1 cellular context compared by ENCODE assay signal in genomic region chr1:204506091-204506968, GRCh38.
A peak's percentile ranks its signal among the peaks of the same experiment; 100 is the strongest.
TF ChIP-seq lines count a peak whose summit lies in the region.

No MANE protein-coding gene starts in this region.

TF ChIP-seq in HEK293, 187 proteins besides CTCF, POLR2A, EP300 and RAD21 (continued from another document):
- TF ChIP-seq REST (tag by site-specific recombination; IDR thresholded peaks at IDR 0.05) (peak; percentile 57), ZNF138 (tag by site-specific recombination; IDR thresholded peaks at IDR 0.05; ENCODE audit: borderline replicate concordance) (no peak), ZNF585B (tag by site-specific recombination; IDR thresholded peaks at IDR 0.05) (no peak), ZNF510 (tag by site-specific recombination; IDR thresholded peaks at IDR 0.05; ENCODE audit: insufficient replicate concordance) (no peak), GLIS2 (tag by site-specific recombination; IDR thresholded peaks at IDR 0.05) (no peak), ZNF670 (tag by site-specific recombination; IDR thresholded peaks at IDR 0.05; ENCODE audit: low read depth) (no peak), ZNF157 (tag by site-specific recombination; IDR thresholded peaks at IDR 0.05) (no peak), ZNF768 (tag by site-specific recombination; IDR thresholded peaks at IDR 0.05) (no peak), REPIN1 (tag by site-specific recombination; IDR thresholded peaks at IDR 0.05; ENCODE audit: low read depth) (no peak), ZNF48 (tag by site-specific recombination; IDR thresholded peaks at IDR 0.05) (no peak), ZNF658 (tag by site-specific recombination; IDR thresholded peaks at IDR 0.05) (no peak), ZNF704 (tag by site-specific recombination; IDR thresholded peaks at IDR 0.05) (no peak), OSR2 (tag by site-specific recombination; IDR thresholded peaks at IDR 0.05) (peak; percentile 56), ZNF24 (tag by site-specific recombination; IDR thresholded peaks at IDR 0.05) (peak; percentile 81), ZNF426 (tag by site-specific recombination; IDR thresholded peaks at IDR 0.05) (no peak), ZNF23 (tag by site-specific recombination; IDR thresholded peaks at IDR 0.05; ENCODE audit: borderline replicate concordance) (no peak), ZNF555 (tag by site-specific recombination; conservative IDR thresholded peaks at IDR 0.05) (no peak), IKZF3 (tag by site-specific recombination; IDR thresholded peaks at IDR 0.05) (peak; percentile 23), ZFP3 (tag by site-specific recombination; IDR thresholded peaks at IDR 0.05; ENCODE audit: low read depth) (no peak), ZSCAN30 (tag by site-specific recombination; IDR thresholded peaks at IDR 0.05) (no peak; the same call in 1 of the 2 replicates), ZEB2 (tag by site-specific recombination; IDR thresholded peaks at IDR 0.05) (peak; percentile 69), YY2 (tag by site-specific recombination; IDR thresholded peaks at IDR 0.05) (no peak), ZNF837 (tag by site-specific recombination; IDR thresholded peaks at IDR 0.05) (no peak), ZNF514 (tag by site-specific recombination; IDR thresholded peaks at IDR 0.05) (no peak), ZNF501 (tag by site-specific recombination; IDR thresholded peaks at IDR 0.05) (no peak; the same call in 1 of the 2 replicates), ZBTB1 (tag by site-specific recombination; IDR thresholded peaks at IDR 0.05) (no peak; the same call in 1 of the 2 replicates), GLI2 (tag by site-specific recombination; IDR thresholded peaks at IDR 0.05; ENCODE audit: borderline replicate concordance, low read depth) (no peak), TRIM28 (IDR thresholded peaks at IDR 0.05; ENCODE audit: borderline replicate concordance, low read length) (peak; percentile 46; the same call in 1 of the 2 replicates), YY1 (tag by site-specific recombination; IDR thresholded peaks at IDR 0.05) (no peak), SALL2 (tag by site-specific recombination; IDR thresholded peaks at IDR 0.05; ENCODE audit: borderline replicate concordance) (no peak), ZNF404 (tag by site-specific recombination; IDR thresholded peaks at IDR 0.05) (no peak), SP3 (tag by site-specific recombination; IDR thresholded peaks at IDR 0.05) (peak; percentile 27; the same call in 1 of the 2 replicates), ZNF114 (tag by site-specific recombination; IDR thresholded peaks at IDR 0.05) (no peak), ZNF777 (tag by site-specific recombination; IDR thresholded peaks at IDR 0.05; ENCODE audit: borderline replicate concordance) (no peak), EGR2 (tag by site-specific recombination; IDR thresholded peaks at IDR 0.05; ENCODE audit: low read depth) (peak; percentile 43), ZNF433 (tag by site-specific recombination; IDR thresholded peaks at IDR 0.05; ENCODE audit: low read depth) (no peak), ZNF580 (tag by site-specific recombination; IDR thresholded peaks at IDR 0.05) (peak; percentile 91), ZNF76 (tag by site-specific recombination; IDR thresholded peaks at IDR 0.05; ENCODE audit: borderline replicate concordance, low read depth) (no peak), ZNF184 (tag by site-specific recombination; IDR thresholded peaks at IDR 0.05) (peak; percentile 71)
- TF ChIP-seq, protein P1, sequence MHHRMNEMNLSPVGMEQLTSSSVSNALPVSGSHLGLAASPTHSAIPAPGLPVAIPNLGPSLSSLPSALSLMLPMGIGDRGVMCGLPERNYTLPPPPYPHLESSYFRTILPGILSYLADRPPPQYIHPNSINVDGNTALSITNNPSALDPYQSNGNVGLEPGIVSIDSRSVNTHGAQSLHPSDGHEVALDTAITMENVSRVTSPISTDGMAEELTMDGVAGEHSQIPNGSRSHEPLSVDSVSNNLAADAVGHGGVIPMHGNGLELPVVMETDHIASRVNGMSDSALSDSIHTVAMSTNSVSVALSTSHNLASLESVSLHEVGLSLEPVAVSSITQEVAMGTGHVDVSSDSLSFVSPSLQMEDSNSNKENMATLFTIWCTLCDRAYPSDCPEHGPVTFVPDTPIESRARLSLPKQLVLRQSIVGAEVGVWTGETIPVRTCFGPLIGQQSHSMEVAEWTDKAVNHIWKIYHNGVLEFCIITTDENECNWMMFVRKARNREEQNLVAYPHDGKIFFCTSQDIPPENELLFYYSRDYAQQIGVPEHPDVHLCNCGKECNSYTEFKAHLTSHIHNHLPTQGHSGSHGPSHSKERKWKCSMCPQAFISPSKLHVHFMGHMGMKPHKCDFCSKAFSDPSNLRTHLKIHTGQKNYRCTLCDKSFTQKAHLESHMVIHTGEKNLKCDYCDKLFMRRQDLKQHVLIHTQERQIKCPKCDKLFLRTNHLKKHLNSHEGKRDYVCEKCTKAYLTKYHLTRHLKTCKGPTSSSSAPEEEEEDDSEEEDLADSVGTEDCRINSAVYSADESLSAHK (tag by site-specific recombination; IDR thresholded peaks at IDR 0.05), result no peak
- TF ChIP-seq, protein P2, sequence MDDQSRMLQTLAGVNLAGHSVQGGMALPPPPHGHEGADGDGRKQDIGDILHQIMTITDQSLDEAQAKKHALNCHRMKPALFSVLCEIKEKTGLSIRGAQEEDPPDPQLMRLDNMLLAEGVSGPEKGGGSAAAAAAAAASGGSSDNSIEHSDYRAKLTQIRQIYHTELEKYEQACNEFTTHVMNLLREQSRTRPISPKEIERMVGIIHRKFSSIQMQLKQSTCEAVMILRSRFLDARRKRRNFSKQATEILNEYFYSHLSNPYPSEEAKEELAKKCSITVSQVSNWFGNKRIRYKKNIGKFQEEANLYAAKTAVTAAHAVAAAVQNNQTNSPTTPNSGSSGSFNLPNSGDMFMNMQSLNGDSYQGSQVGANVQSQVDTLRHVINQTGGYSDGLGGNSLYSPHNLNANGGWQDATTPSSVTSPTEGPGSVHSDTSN (CRISPR knock-in tag; IDR thresholded peaks at IDR 0.05), result no peak
- TF ChIP-seq, protein P3, sequence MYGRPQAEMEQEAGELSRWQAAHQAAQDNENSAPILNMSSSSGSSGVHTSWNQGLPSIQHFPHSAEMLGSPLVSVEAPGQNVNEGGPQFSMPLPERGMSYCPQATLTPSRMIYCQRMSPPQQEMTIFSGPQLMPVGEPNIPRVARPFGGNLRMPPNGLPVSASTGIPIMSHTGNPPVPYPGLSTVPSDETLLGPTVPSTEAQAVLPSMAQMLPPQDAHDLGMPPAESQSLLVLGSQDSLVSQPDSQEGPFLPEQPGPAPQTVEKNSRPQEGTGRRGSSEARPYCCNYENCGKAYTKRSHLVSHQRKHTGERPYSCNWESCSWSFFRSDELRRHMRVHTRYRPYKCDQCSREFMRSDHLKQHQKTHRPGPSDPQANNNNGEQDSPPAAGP (tag by site-specific recombination; IDR thresholded peaks at IDR 0.05), result peak; percentile 70
- TF ChIP-seq, protein P4, sequence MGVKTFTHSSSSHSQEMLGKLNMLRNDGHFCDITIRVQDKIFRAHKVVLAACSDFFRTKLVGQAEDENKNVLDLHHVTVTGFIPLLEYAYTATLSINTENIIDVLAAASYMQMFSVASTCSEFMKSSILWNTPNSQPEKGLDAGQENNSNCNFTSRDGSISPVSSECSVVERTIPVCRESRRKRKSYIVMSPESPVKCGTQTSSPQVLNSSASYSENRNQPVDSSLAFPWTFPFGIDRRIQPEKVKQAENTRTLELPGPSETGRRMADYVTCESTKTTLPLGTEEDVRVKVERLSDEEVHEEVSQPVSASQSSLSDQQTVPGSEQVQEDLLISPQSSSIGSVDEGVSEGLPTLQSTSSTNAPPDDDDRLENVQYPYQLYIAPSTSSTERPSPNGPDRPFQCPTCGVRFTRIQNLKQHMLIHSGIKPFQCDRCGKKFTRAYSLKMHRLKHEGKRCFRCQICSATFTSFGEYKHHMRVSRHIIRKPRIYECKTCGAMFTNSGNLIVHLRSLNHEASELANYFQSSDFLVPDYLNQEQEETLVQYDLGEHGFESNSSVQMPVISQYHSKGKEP (tag by site-specific recombination; IDR thresholded peaks at IDR 0.05), result peak; percentile 42
- TF ChIP-seq, protein P5, sequence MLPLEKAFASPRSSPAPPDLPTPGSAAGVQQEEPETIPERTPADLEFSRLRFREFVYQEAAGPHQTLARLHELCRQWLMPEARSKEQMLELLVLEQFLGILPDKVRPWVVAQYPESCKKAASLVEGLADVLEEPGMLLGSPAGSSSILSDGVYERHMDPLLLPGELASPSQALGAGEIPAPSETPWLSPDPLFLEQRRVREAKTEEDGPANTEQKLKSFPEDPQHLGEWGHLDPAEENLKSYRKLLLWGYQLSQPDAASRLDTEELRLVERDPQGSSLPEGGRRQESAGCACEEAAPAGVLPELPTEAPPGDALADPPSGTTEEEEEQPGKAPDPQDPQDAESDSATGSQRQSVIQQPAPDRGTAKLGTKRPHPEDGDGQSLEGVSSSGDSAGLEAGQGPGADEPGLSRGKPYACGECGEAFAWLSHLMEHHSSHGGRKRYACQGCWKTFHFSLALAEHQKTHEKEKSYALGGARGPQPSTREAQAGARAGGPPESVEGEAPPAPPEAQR (tag by site-specific recombination; IDR thresholded peaks at IDR 0.05), result peak; percentile 76; the same call in 1 of the 2 replicates
- TF ChIP-seq, protein P6, sequence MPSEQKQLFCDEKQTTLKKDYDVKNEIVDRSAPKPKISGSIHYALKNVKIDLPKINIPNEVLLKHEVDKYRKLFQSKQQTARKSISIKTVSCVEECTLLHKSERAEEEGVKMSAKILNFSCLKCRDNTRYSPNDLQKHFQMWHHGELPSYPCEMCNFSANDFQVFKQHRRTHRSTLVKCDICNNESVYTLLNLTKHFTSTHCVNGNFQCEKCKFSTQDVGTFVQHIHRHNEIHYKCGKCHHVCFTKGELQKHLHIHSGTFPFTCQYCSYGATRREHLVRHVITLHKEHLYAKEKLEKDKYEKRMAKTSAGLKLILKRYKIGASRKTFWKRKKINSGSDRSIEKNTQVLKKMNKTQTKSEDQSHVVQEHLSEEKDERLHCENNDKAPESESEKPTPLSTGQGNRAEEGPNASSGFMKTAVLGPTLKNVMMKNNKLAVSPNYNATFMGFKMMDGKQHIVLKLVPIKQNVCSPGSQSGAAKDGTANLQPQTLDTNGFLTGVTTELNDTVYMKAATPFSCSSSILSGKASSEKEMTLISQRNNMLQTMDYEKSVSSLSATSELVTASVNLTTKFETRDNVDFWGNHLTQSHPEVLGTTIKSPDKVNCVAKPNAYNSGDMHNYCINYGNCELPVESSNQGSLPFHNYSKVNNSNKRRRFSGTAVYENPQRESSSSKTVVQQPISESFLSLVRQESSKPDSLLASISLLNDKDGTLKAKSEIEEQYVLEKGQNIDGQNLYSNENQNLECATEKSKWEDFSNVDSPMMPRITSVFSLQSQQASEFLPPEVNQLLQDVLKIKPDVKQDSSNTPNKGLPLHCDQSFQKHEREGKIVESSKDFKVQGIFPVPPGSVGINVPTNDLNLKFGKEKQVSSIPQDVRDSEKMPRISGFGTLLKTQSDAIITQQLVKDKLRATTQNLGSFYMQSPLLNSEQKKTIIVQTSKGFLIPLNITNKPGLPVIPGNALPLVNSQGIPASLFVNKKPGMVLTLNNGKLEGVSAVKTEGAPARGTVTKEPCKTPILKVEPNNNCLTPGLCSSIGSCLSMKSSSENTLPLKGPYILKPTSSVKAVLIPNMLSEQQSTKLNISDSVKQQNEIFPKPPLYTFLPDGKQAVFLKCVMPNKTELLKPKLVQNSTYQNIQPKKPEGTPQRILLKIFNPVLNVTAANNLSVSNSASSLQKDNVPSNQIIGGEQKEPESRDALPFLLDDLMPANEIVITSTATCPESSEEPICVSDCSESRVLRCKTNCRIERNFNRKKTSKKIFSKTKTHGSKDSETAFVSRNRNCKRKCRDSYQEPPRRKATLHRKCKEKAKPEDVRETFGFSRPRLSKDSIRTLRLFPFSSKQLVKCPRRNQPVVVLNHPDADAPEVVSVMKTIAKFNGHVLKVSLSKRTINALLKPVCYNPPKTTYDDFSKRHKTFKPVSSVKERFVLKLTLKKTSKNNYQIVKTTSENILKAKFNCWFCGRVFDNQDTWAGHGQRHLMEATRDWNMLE (tag by site-specific recombination; conservative IDR thresholded peaks at IDR 0.05; ENCODE audit: low read depth), result no peak; the same call in 1 of the 2 replicates
